20 cellular contexts compared by ENCODE assay signal in the genomic region with DNA sequence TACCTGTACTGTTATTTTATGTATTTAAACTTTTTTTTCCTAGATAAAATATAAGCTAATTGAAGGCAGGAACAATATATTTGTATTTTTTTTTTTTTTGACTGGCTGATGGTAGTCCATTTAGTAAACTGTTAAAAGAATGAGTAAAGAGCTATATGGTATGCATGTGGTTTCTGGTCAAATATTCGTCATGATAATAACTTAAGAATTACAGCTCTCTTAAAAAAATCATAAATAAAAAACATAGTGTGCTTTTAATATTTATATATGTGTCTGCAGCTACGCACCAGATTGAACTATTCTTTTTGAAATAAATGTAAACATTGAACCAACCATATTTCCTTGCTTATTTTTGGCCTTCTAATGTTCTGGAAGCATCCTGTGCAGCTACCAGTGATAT.
DNase-seq lines count a peak whose midpoint lies in the region; ATAC-seq and TF ChIP-seq lines count a peak whose summit lies in the region.
"Had no signal": no experiment of that assay in that cellular context is flagged by ENCODE, and none has a peak within 500 bp of the region (broad histone marks: within the 10 kb centered on the region; RNA-seq: fewer than 3 reads in every experiment).

No MANE protein-coding gene starts in this region.

- H3K4me1 ChIP-seq in left ventricle myocardium inferior (peaks cover 10% of the 10 kb centered on the region), heart right ventricle (peaks cover 0 to 30% (median 16%) of the 10 kb centered on the region in 9 donors)

- 71 to 80% methylated on average over 2 of the region's 2 CpGs for WGBS in heart right ventricle, 2 donors

- H3K27ac ChIP-seq in left ventricle myocardium inferior (replicated peaks) (peak overlapping the region; percentile 14), heart right ventricle (peak overlapping the region in 3 of 10 donors; percentile 12 to 91 (median 91))
- H3K27ac ChIP-seq: BLaER1 treated with 17β-estradiol and CSF1 and Interleukin-3, amounts not matched to agents 10 nM and 100 nM; RWPE1; SJSA1 had no signal

- H3K27ac Mint-ChIP-seq in endothelial cell (ENCODE audit: unreplicated experiment) (peak overlapping the region; percentile 99), nephron (peak overlapping the region; percentile 99 to 100 (median 99))

- no peaks in the 10 kb centered on the region for H3K36me3 Mint-ChIP-seq in endothelial cell (ENCODE audit: low read depth, unreplicated experiment)
- H3K36me3 Mint-ChIP-seq in nephron (ENCODE audit: low read depth): peaks cover 13% of the 10 kb centered on the region

- TF ChIP-seq CTCF in left ventricle myocardium inferior (IDR thresholded peaks at IDR 0.05; ENCODE audit: borderline replicate concordance) (no peak), heart right ventricle (IDR thresholded peaks at IDR 0.05) (no peak), endothelial cell (IDR thresholded peaks at IDR 0.05; ENCODE audit: unreplicated experiment) (no peak), nephron (IDR thresholded peaks at IDR 0.05; ENCODE audit: unreplicated experiment in 3 of 3) (no peak), GM13976 (IDR thresholded peaks at IDR 0.05; ENCODE audit: borderline replicate concordance, control extremely low read depth, extremely low read depth, insufficient read depth, missing control alignments) (no peak)

- no peak for DNase-seq in left ventricle myocardium inferior
- DNase-seq in heart right ventricle: no peak
- no peak for DNase-seq in endothelial cell (ENCODE audit: low spot score)
- DNase-seq in stimulated activated naive CD4-positive, alpha-beta T cell (lab: John Stamatoyannopoulos, UW): no peak
- DNase-seq in mucosa of gallbladder (ENCODE audit: low spot score): no peak
- no peak for DNase-seq in GM13976 (ENCODE audit: low spot score)
- DNase-seq: 8988T, DMS79 treated with DMSO at 0.1 percent for 48 hours, GDM1, GOT3, NCI-H1417, NCI-H2029, NCI-H2171 treated with DMSO at 0.1 percent for 48 hours, NCI-H446 treated with DMSO at 0.1 percent for 48 hours, OCI-M1 had no signal

- H3K27me3 Mint-ChIP-seq in endothelial cell (ENCODE audit: unreplicated experiment) (no peaks in the 10 kb centered on the region), nephron (ENCODE audit: low read depth) (peaks cover 6% of the 10 kb centered on the region)

- ATAC-seq in heart right ventricle: no peak
- ATAC-seq in HG03159 (IDR thresholded peaks at IDR 0.05; ENCODE audit: unreplicated experiment): no peak

- H3K4me1 Mint-ChIP-seq in endothelial cell (ENCODE audit: unreplicated experiment) (peaks cover 56% of the 10 kb centered on the region), nephron (peaks cover 73% of the 10 kb centered on the region)

- H3K4me3 ChIP-seq in left ventricle myocardium inferior (no peak overlapping the region), heart right ventricle (no peak overlapping the region)
- H3K4me3 ChIP-seq: BLaER1 treated with 17β-estradiol and CSF1 and Interleukin-3, amounts not matched to agents 10 nM and 100 nM; SJSA1 had no signal

- no peaks in the 10 kb centered on the region for H3K36me3 ChIP-seq in left ventricle myocardium inferior
- H3K36me3 ChIP-seq in heart right ventricle: no peaks in the 10 kb centered on the region
- H3K36me3 ChIP-seq: BLaER1 treated with 17β-estradiol and CSF1 and Interleukin-3, amounts not matched to agents 10 nM and 100 nM; SJSA1 had no signal

- H3K9me3 Mint-ChIP-seq in endothelial cell (ENCODE audit: unreplicated experiment) (no peaks in the 10 kb centered on the region), nephron (no peaks in the 10 kb centered on the region)

- in situ Hi-C loops in GM13976 (cut with MboI; ENCODE audit: low sequenced_read_pairs, unreplicated experiment): no loop called here

- peak overlapping the region; percentile 47 for H3K4me3 Mint-ChIP-seq in endothelial cell (ENCODE audit: unreplicated experiment)
- H3K4me3 Mint-ChIP-seq in nephron: peak overlapping the region in 2 of 3 experiments; percentile 8 to 74

- no peaks in the 10 kb centered on the region for H3K27me3 ChIP-seq in left ventricle myocardium inferior (ENCODE audit: low read depth)
- H3K27me3 ChIP-seq in heart right ventricle: no peaks in the 10 kb centered on the region
- H3K27me3 ChIP-seq: BLaER1 treated with 17β-estradiol and CSF1 and Interleukin-3, amounts not matched to agents 10 nM and 100 nM; SJSA1 had no signal

- H3K9me3 ChIP-seq in left ventricle myocardium inferior (replicated peaks) (no peaks in the 10 kb centered on the region), heart right ventricle (no peaks in the 10 kb centered on the region)
- H3K9me3 ChIP-seq: BLaER1 treated with 17β-estradiol and CSF1 and Interleukin-3, amounts not matched to agents 10 nM and 100 nM; SJSA1 had no signal

- intact Hi-C loops in left ventricle myocardium inferior (cut with micrococcal nuclease): loop anchor here (10.0 kb wide), 1 partner anchor 207 kb away; no protein-coding TSS in a partner anchor
- intact Hi-C loops in heart right ventricle (cut with DNase I): loop anchor here in 4 of 10 donors (5.0 to 10.0 kb wide), 3 partner anchors 34 to 247 kb away; no protein-coding TSS in a partner anchor
